In genomic region chr5:94613583-94613982, GRCh38 we compare ENCODE assay signal across 1 cellular context.
TF ChIP-seq lines count a peak whose summit lies in the region.

No MANE protein-coding gene starts in this region.

TF ChIP-seq in SK-N-SH treated with all-trans-retinoic acid at 6 μM for 48 hours, 23 proteins besides CTCF, POLR2A, EP300 and RAD21 (continued from another document):
- TF ChIP-seq, protein P1, sequence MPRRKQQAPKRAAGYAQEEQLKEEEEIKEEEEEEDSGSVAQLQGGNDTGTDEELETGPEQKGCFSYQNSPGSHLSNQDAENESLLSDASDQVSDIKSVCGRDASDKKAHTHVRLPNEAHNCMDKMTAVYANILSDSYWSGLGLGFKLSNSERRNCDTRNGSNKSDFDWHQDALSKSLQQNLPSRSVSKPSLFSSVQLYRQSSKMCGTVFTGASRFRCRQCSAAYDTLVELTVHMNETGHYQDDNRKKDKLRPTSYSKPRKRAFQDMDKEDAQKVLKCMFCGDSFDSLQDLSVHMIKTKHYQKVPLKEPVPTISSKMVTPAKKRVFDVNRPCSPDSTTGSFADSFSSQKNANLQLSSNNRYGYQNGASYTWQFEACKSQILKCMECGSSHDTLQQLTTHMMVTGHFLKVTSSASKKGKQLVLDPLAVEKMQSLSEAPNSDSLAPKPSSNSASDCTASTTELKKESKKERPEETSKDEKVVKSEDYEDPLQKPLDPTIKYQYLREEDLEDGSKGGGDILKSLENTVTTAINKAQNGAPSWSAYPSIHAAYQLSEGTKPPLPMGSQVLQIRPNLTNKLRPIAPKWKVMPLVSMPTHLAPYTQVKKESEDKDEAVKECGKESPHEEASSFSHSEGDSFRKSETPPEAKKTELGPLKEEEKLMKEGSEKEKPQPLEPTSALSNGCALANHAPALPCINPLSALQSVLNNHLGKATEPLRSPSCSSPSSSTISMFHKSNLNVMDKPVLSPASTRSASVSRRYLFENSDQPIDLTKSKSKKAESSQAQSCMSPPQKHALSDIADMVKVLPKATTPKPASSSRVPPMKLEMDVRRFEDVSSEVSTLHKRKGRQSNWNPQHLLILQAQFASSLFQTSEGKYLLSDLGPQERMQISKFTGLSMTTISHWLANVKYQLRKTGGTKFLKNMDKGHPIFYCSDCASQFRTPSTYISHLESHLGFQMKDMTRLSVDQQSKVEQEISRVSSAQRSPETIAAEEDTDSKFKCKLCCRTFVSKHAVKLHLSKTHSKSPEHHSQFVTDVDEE (CRISPR knock-in tag; IDR thresholded peaks at IDR 0.05) = no peak
- TF ChIP-seq ISL1 (CRISPR knock-in tag; IDR thresholded peaks at IDR 0.05) (no peak), TOX (CRISPR knock-in tag; IDR thresholded peaks at IDR 0.05; ENCODE audit: borderline replicate concordance) (no peak), ESRRG (CRISPR knock-in tag; IDR thresholded peaks at IDR 0.05) (no peak), GLIS3 (CRISPR knock-in tag; IDR thresholded peaks at IDR 0.05) (no peak), BACH2 (CRISPR knock-in tag; IDR thresholded peaks at IDR 0.05; ENCODE audit: borderline replicate concordance) (no peak), OSR1 (CRISPR knock-in tag; IDR thresholded peaks at IDR 0.05) (no peak), ARNTL (CRISPR knock-in tag; IDR thresholded peaks at IDR 0.05; ENCODE audit: borderline replicate concordance, low read depth) (no peak), CSDC2 (CRISPR knock-in tag; IDR thresholded peaks at IDR 0.05) (no peak)
- TF ChIP-seq, protein P2, sequence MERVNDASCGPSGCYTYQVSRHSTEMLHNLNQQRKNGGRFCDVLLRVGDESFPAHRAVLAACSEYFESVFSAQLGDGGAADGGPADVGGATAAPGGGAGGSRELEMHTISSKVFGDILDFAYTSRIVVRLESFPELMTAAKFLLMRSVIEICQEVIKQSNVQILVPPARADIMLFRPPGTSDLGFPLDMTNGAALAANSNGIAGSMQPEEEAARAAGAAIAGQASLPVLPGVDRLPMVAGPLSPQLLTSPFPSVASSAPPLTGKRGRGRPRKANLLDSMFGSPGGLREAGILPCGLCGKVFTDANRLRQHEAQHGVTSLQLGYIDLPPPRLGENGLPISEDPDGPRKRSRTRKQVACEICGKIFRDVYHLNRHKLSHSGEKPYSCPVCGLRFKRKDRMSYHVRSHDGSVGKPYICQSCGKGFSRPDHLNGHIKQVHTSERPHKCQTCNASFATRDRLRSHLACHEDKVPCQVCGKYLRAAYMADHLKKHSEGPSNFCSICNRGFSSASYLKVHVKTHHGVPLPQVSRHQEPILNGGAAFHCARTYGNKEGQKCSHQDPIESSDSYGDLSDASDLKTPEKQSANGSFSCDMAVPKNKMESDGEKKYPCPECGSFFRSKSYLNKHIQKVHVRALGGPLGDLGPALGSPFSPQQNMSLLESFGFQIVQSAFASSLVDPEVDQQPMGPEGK (CRISPR knock-in tag; IDR thresholded peaks at IDR 0.05; ENCODE audit: borderline replicate concordance) = no peak
